Comparison of ENCODE assay signal across 8 cellular contexts in the genomic region with DNA sequence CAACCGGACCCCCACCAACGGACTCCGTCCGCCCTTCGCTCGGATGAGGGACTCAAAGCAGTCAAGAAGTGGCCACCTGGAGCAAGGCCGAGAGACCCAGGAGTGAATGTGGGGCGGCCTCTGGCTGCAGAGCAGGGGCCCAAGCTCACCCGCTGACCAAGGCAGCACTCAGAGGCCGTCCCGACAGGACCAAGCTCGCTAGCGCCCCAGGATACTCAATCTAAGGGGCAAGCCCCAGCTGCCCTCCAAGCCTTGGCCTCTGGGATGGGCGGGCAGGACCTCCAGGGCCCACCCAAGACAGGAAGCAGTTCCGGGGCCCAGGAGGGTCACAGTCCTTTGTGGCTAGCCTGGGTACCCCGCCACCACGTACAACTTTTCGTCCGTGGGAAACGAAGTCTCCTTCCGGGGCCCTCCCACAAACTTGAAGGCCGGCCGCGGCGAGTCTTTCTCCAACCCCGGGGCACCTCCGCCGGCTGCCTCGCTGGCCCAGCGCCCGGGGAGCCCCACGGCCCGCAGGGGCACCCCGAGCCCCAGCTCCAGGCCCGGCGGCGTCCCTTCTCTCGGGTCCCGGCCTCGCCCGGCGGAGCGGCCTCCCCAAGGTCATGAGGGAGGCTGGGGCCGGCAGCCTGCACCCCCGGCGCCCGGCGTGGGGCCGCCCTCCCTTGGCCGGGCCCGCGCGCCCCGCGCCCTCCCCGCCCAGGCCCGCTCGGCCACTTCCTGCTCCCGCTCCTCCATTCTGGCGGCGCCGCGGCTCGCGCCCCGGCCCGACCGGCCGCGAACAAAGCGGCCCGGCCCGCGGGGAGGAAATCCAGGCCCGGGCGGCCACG. TPM values are rescaled to one million over a fixed set of nuclear protein-coding genes. Genes with fewer than 3 reads are reported as not detected.
DNase-seq lines count a peak whose midpoint lies in the region; ATAC-seq and TF ChIP-seq lines count a peak whose summit lies in the region.

No MANE protein-coding gene starts in this region.

- peaks cover 41% of the 10 kb centered on the region for H3K27me3 ChIP-seq in neutrophil

- POLR2A ChIA-PET in WTC11 (lab: Charles Lee), result interaction anchor here (0.7 to 1.5 kb wide), 3 partner anchors 10 to 43 kb away, joined by 3 to 4 read pairs (median 3); no protein-coding TSS in a partner anchor

- ATAC-seq in HG03045 (IDR thresholded peaks at IDR 0.05; ENCODE audit: unreplicated experiment) (peak; percentile 42), WTC11 (peak; percentile 5)

- H3K9me3 Mint-ChIP-seq in WTC11, result no peaks in the 10 kb centered on the region

- H3K4me3 ChIP-seq in fibroblast of the aortic adventitia (ENCODE audit: low read depth, low read length), result peak overlapping the region; percentile 82
- peak overlapping the region; percentile 80 to 88 for H3K4me3 ChIP-seq in neutrophil (ENCODE audit: low read depth in 1 of 2, low read length in 1 of 2)

- DNase-seq in NOMO-1 treated with dmso at 0.1 percent for 144 hours (lab: John Stamatoyannopoulos, UW; ENCODE audit: unreplicated experiment) (peak; percentile 18), NOMO-1 treated with DMSO at 0.1 percent for 48 hours (lab: John Stamatoyannopoulos, UW; ENCODE audit: unreplicated experiment) (no peak), WTC11 (ENCODE audit: low spot score) (no peak), fibroblast of the aortic adventitia (ENCODE audit: low read depth) (peak; percentile 22), NCI-H524 treated with DMSO at 0.1 percent for 48 hours (lab: John Stamatoyannopoulos, UW) (no peak), epidermal melanocyte (ENCODE audit: insufficient read length, low spot score) (no peak)

- peak overlapping the region; percentile 87 for H3K4me3 Mint-ChIP-seq in WTC11

- peaks cover 27% of the 10 kb centered on the region for H3K36me3 ChIP-seq in neutrophil

- TF ChIP-seq CTCF in WTC11 (IDR thresholded peaks at IDR 0.05) (no peak), fibroblast of the aortic adventitia (IDR thresholded peaks at IDR 0.05; ENCODE audit: insufficient read depth, low read length) (no peak), neutrophil (IDR thresholded peaks at IDR 0.05) (no peak)

- CTCF ChIA-PET in WTC11 (lab: Charles Lee), result interaction anchor here (0.7 to 6.2 kb wide), 10 partner anchors 13 to 296 kb away, joined by 3 to 67 read pairs (median 6); partner anchors contain the start of gene SIVA1

- no peaks in the 10 kb centered on the region for H3K36me3 Mint-ChIP-seq in WTC11

- H3K9me3 ChIP-seq in neutrophil, result no peaks in the 10 kb centered on the region

- peaks cover 18 to 26% of the 10 kb centered on the region in 2 experiments for H3K4me1 ChIP-seq in neutrophil (ENCODE audit: control insufficient read depth in 1 of 2, insufficient read depth in 1 of 2, low read depth in 1 of 2, low read length in 1 of 2)

- H3K27ac ChIP-seq in neutrophil, result peak overlapping the region; percentile 81

- H3K27me3 Mint-ChIP-seq in WTC11 (ENCODE audit: low read depth), result peaks cover 39% of the 10 kb centered on the region

- peaks cover 47% of the 10 kb centered on the region for H3K4me1 Mint-ChIP-seq in WTC11

- peak overlapping the region; percentile 78 for H3K27ac Mint-ChIP-seq in WTC11

TF ChIP-seq in WTC11, 78 proteins besides CTCF, POLR2A, EP300 and RAD21:
- TF ChIP-seq FOXP4 (CRISPR knock-in tag; IDR thresholded peaks at IDR 0.05) (0 out of 2 replicates have a peak, but pooled peaks have one; percentile 36), GRHL2 (CRISPR knock-in tag; IDR thresholded peaks at IDR 0.05; ENCODE audit: insufficient replicate concordance, severe bottlenecking) (no peak), NR1H2 (CRISPR knock-in tag; IDR thresholded peaks at IDR 0.05) (no peak), KAT7 (CRISPR knock-in tag; IDR thresholded peaks at IDR 0.05; ENCODE audit: borderline replicate concordance) (0 out of 2 replicates have a peak, but pooled peaks have one; percentile 7)
- TF ChIP-seq, protein P1, sequence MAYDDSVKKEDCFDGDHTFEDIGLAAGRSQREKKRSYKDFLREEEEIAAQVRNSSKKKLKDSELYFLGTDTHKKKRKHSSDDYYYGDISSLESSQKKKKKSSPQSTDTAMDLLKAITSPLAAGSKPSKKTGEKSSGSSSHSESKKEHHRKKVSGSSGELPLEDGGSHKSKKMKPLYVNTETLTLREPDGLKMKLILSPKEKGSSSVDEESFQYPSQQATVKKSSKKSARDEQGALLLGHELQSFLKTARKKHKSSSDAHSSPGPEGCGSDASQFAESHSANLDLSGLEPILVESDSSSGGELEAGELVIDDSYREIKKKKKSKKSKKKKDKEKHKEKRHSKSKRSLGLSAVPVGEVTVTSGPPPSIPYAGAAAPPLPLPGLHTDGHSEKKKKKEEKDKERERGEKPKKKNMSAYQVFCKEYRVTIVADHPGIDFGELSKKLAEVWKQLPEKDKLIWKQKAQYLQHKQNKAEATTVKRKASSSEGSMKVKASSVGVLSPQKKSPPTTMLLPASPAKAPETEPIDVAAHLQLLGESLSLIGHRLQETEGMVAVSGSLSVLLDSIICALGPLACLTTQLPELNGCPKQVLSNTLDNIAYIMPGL (CRISPR knock-in tag; IDR thresholded peaks at IDR 0.05), result 0 out of 2 replicates have a peak, but pooled peaks have one; percentile 63
TF ChIP-seq in WTC11: peak in this region for 3.

RNA-seq across cellular contexts. Expression of gene AKT1, which starts 0.7 kb away (rescaled TPM):
- total RNA-seq in WTC11 (2021) (105 to 121 TPM (median 106 TPM) in 3 replicates), fibroblast of the aortic adventitia (ENCODE audit: low replicate concordance) (93.1 and 127 TPM in 2 replicates)

RNA-seq across cellular contexts. Expression of gene ZBTB42, which starts 6.0 kb away (rescaled TPM):
- total RNA-seq in WTC11 (2021), result 5.4 to 6.4 TPM (median 5.5 TPM) in 3 replicates
- total RNA-seq in fibroblast of the aortic adventitia (ENCODE audit: low replicate concordance), result 2.5 and 5.0 TPM in 2 replicates

RNA-seq across cellular contexts. Expression of gene SIVA1, which starts 41.9 kb away (rescaled TPM):
- total RNA-seq in WTC11 (2021) (113 to 128 TPM (median 124 TPM) in 3 replicates), fibroblast of the aortic adventitia (ENCODE audit: low replicate concordance) (79.4 and 87.3 TPM in 2 replicates)

Comparison
In these comparisons a context has a peak if more than half of its experiments do, and no peak if none do; other contexts are left out.
1. DNase-seq: peak in NOMO-1 treated with dmso at 0.1 percent for 144 hours (single experiment) and fibroblast of the aortic adventitia (single experiment); none in NOMO-1 treated with DMSO at 0.1 percent for 48 hours (single experiment), WTC11 (single experiment), NCI-H524 treated with DMSO at 0.1 percent for 48 hours (single experiment) and epidermal melanocyte (single experiment).